8 cellular contexts compared by ENCODE assay signal in genomic region chr6:31497595-31498476, GRCh38. TPM values are rescaled to one million over a fixed set of nuclear protein-coding genes. Genes with fewer than 3 reads are reported as not detected.
DNase-seq lines count a peak whose midpoint lies in the region; ATAC-seq and TF ChIP-seq lines count a peak whose summit lies in the region.

Gene MICB, plus strand, starts transcription at chr6:31498145. Its CDS starts 49 bp downstream, at chr6:31498194.

- peaks cover 2% of the 10 kb centered on the region for H3K36me3 Mint-ChIP-seq in activated naive CD8-positive, alpha-beta T cell treated with anti-CD3 and anti-CD28 coated beads, Interleukin-2, amount 50 U/mL, for 24 hours (ENCODE audit: low read depth)

- H3K27me3 Mint-ChIP-seq in activated naive CD8-positive, alpha-beta T cell treated with anti-CD3 and anti-CD28 coated beads, Interleukin-2, amount 50 U/mL, for 24 hours, result no peaks in the 10 kb centered on the region

- ATAC-seq in GM19372 (IDR thresholded peaks at IDR 0.05; ENCODE audit: low read depth, unreplicated experiment) (peak; percentile 49), heart right ventricle (peak; percentile 51 to 75 (median 64)), psoas muscle (peak; percentile 28 to 61 (median 50))
- peak; percentile 72 for ATAC-seq in activated naive CD8-positive, alpha-beta T cell treated with anti-CD3 and anti-CD28 coated beads, Interleukin-2, amount 50 U/mL, for 24 hours

- intact Hi-C loops in heart right ventricle (cut with DNase I), result loop anchor here in 5 of 10 donors (2.0 to 5.0 kb wide), 4 partner anchors 34 to 99 kb away; partner anchors contain the start of gene DDX39B (in 3 of the 5)
- intact Hi-C loops in psoas muscle (cut with DNase I), result loop anchor here in 1 of 2 donors (5.0 kb wide), 1 partner anchor 44 kb away; the partner anchor contains the start of gene DDX39B

- peaks cover 0 to 18% (median 4%) of the 10 kb centered on the region in 11 experiments; a peak in 5 of 22 replicates for H3K36me3 ChIP-seq in BLaER1 treated with 17β-estradiol and CSF1 and Interleukin-3, amounts not matched to agents 10 nM and 100 nM
- H3K36me3 ChIP-seq in heart right ventricle, result no peaks in the 10 kb centered on the region
- H3K36me3 ChIP-seq in psoas muscle (ENCODE audit: insufficient read depth in 1 of 2, low read depth in 1 of 2), result no peaks in the 10 kb centered on the region

- H3K27ac ChIP-seq in BLaER1 treated with 17β-estradiol and CSF1 and Interleukin-3, amounts not matched to agents 10 nM and 100 nM, result peak within 1 kb of the TSS in 10 of 11 experiments; percentile 42 to 77 (median 66); a peak in 20 of 22 replicates
- peak within 1 kb of the TSS in 5 of 10 donors; percentile 46 to 75 (median 58) for H3K27ac ChIP-seq in heart right ventricle
- H3K27ac ChIP-seq in psoas muscle, result peak within 1 kb of the TSS; percentile 9

- peak within 1 kb of the TSS; percentile 78 for H3K27ac Mint-ChIP-seq in activated naive CD8-positive, alpha-beta T cell treated with anti-CD3 and anti-CD28 coated beads, Interleukin-2, amount 50 U/mL, for 24 hours

- H3K9me3 Mint-ChIP-seq in activated naive CD8-positive, alpha-beta T cell treated with anti-CD3 and anti-CD28 coated beads, Interleukin-2, amount 50 U/mL, for 24 hours, result no peaks in the 10 kb centered on the region

- H3K9ac ChIP-seq in BLaER1 treated with 17β-estradiol and CSF1 and Interleukin-3, amounts not matched to agents 10 nM and 100 nM, result peak within 1 kb of the TSS; percentile 66 to 91 (median 79)

- peaks cover 9 to 53% (median 19%) of the 10 kb centered on the region in 11 experiments; a peak in 18 of 22 replicates for H4K20me1 ChIP-seq in BLaER1 treated with 17β-estradiol and CSF1 and Interleukin-3, amounts not matched to agents 10 nM and 100 nM

- WGBS in heart right ventricle, 2 donors, result 1 to 2% methylated on average over 60 to 61 of the region's 61 CpGs
- WGBS in psoas muscle, 3 donors, result 1 to 2% (median 1%) methylated on average over 55 to 61 of the region's 61 CpGs

- peak; percentile 58 for DNase-seq in HuH-7 (ENCODE audit: low spot score)
- DNase-seq in SW480 (ENCODE audit: low spot score), result peak; percentile 89
- DNase-seq in activated naive CD8-positive, alpha-beta T cell treated with anti-CD3 and anti-CD28 coated beads, Interleukin-2, amount 50 U/mL, for 24 hours, result peak; percentile 88
- peak; percentile 63 to 74 for DNase-seq in heart right ventricle
- peak; percentile 64 to 77 for DNase-seq in psoas muscle
- DNase-seq in ureter (ENCODE audit: low spot score), result peak; percentile 71

- peak within 1 kb of the TSS; percentile 84 for H3K4me3 Mint-ChIP-seq in activated naive CD8-positive, alpha-beta T cell treated with anti-CD3 and anti-CD28 coated beads, Interleukin-2, amount 50 U/mL, for 24 hours

- peaks cover 37 to 50% (median 44%) of the 10 kb centered on the region in 10 experiments for H3K4me1 ChIP-seq in BLaER1 treated with 17β-estradiol and CSF1 and Interleukin-3, amounts not matched to agents 10 nM and 100 nM
- peaks cover 0 to 48% (median 24%) of the 10 kb centered on the region in 9 donors for H3K4me1 ChIP-seq in heart right ventricle
- H3K4me1 ChIP-seq in psoas muscle, result peaks cover 2% of the 10 kb centered on the region

- peaks cover 68% of the 10 kb centered on the region for H3K4me1 Mint-ChIP-seq in activated naive CD8-positive, alpha-beta T cell treated with anti-CD3 and anti-CD28 coated beads, Interleukin-2, amount 50 U/mL, for 24 hours

- peak within 1 kb of the TSS; percentile 82 to 99 (median 96) for H3K4me2 ChIP-seq in BLaER1 treated with 17β-estradiol and CSF1 and Interleukin-3, amounts not matched to agents 10 nM and 100 nM

- peaks cover 0 to 15% (median 11%) of the 10 kb centered on the region in 11 experiments; a peak in 11 of 22 replicates for H3K9me3 ChIP-seq in BLaER1 treated with 17β-estradiol and CSF1 and Interleukin-3, amounts not matched to agents 10 nM and 100 nM (replicated peaks in 1 of 11)
- H3K9me3 ChIP-seq in heart right ventricle (peaks cover 0 to 6% (median 0%) of the 10 kb centered on the region in 11 donors), psoas muscle (peaks cover 4% of the 10 kb centered on the region)

- peak within 1 kb of the TSS; percentile 71 to 99 (median 80) for H3K4me3 ChIP-seq in BLaER1 treated with 17β-estradiol and CSF1 and Interleukin-3, amounts not matched to agents 10 nM and 100 nM
- H3K4me3 ChIP-seq in heart right ventricle (peak within 1 kb of the TSS; percentile 30 to 74 (median 61)), psoas muscle (peak within 1 kb of the TSS; percentile 67)

- no peaks in the 10 kb centered on the region for H3K27me3 ChIP-seq in BLaER1 treated with 17β-estradiol and CSF1 and Interleukin-3, amounts not matched to agents 10 nM and 100 nM
- H3K27me3 ChIP-seq in heart right ventricle, result peaks cover 0 to 25% (median 7%) of the 10 kb centered on the region in 7 donors
- peaks cover 0 to 43% (median 8%) of the 10 kb centered on the region in 3 donors for H3K27me3 ChIP-seq in psoas muscle (ENCODE audit: insufficient read depth in 3 of 3, low read length in 2 of 3)

- no peak for TF ChIP-seq CTCF in heart right ventricle (IDR thresholded peaks at IDR 0.05)
- no peak for TF ChIP-seq CTCF in psoas muscle (IDR thresholded peaks at IDR 0.05)

RNA-seq across cellular contexts. Expression of gene MICB, which starts in this region (rescaled TPM):
- 1 to 10 TPM in 6 of 10 donors, under 1 TPM in 4; 0.66 to 4.3 (median 1.6) TPM for total RNA-seq in heart right ventricle
- polyA plus RNA-seq in heart right ventricle, result 1 to 10 TPM; 1.0 to 1.2 TPM
- total RNA-seq in psoas muscle, result 1 to 10 TPM in 1 of 4 donors, under 1 TPM in 3; 0.65 to 1.0 (median 0.75) TPM
- under 1 TPM; 0.25 to 0.42 (median 0.25) TPM for polyA plus RNA-seq in psoas muscle
- 2.9 TPM for total RNA-seq in ureter
